In the genomic region with DNA sequence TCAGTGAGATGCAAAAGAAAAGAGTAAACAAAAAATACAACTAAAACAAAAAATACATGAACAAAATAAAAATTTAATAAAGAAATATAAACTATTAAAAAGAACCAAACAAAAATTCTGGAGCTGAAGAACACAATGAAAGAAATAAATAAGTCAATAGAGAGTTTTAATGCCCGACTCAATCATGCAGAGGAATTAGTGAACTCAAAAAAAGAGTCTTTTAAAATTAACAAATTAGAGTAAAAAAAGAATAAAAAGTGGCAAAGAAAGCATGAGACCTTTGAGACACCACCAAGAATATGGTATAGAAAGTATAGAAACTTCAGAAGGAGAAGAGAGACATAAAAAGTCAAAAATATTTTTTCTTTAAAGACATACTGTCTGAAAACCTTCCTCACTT, we compare ENCODE assay signal across 34 cellular contexts. TPM values are rescaled to one million over a fixed set of nuclear protein-coding genes. Genes with fewer than 3 reads are reported as not detected.
"Had no signal": no experiment of that assay in that cellular context is flagged by ENCODE, and none has a peak within 500 bp of the region (broad histone marks: within the 10 kb centered on the region; RNA-seq: fewer than 3 reads in every experiment).

No MANE protein-coding gene starts in this region.

- FAIRE-seq: islet of Langerhans had no signal

- DNase-seq: dorsolateral prefrontal cortex; effector CD4-positive, alpha-beta T cell; foreskin fibroblast; heart left ventricle; left cardiac atrium; left lung; mesenchymal stem cell; mucosa of descending colon; naive B cell; nephron progenitor cell; nucleus accumbens; ovary; posterior cingulate gyrus; psoas muscle; right cardiac atrium; sigmoid colon; spleen; stimulated activated CD4-positive, alpha-beta T cell treated with anti-CD3 and anti-CD28 coated beads, Interleukin-4, amount 100 ng/mL, for 4 hours; stimulated activated naive CD8-positive, alpha-beta T cell treated with anti-CD3 and anti-CD28 coated beads, Interleukin-15, Interleukin-2, amounts not matched to agents 100 U/mL and 50 U/mL, for 24 hours; substantia nigra; testis; tibial artery; upper lobe of left lung had no signal

- ATAC-seq: esophagus mucosa; gastroesophageal sphincter; heart left ventricle; left cardiac atrium; left lung; mucosa of descending colon; psoas muscle; right cardiac atrium; stimulated activated memory B cell treated with anti-CD40 and anti-IgM and Interleukin-4, amounts not matched to agents 10 μg/mL and 1 μg/mL and 100 μg/mL, for 72 hours; stimulated activated naive CD8-positive, alpha-beta T cell treated with anti-CD3 and anti-CD28 coated beads, Interleukin-15, Interleukin-2, amounts not matched to agents 100 U/mL and 50 U/mL, for 24 hours had no signal

- H3K4me3 ChIP-seq: dorsolateral prefrontal cortex, gastroesophageal sphincter, heart left ventricle, hepatocyte, left lung, mucosa of descending colon, ovary, psoas muscle, sigmoid colon, spleen, testis, tibial artery, upper lobe of left lung had no signal

- H3K27me3 ChIP-seq: dorsolateral prefrontal cortex, gastroesophageal sphincter, heart left ventricle, hepatocyte, left lung, ovary, sigmoid colon, spleen, testis, tibial artery, upper lobe of left lung had no signal

- H3K36me3 ChIP-seq: gastroesophageal sphincter, heart left ventricle, left lung, ovary, spleen, tibial artery, upper lobe of left lung had no signal

- H3K9me3 ChIP-seq: ovary, testis had no signal

- H3K4me1 ChIP-seq: gastroesophageal sphincter, heart left ventricle, left lung, psoas muscle, sigmoid colon, spleen, testis, tibial artery, upper lobe of left lung had no signal

RNA-seq across cellular contexts. Expression of a gene that starts 2.6 kb away (rescaled TPM):
- total RNA-seq: esophagus mucosa, hepatocyte, kidney epithelial cell, lower leg skin, lung microvascular endothelial cell, mesothelial cell of epicardium, sigmoid colon had no signal

RNA-seq across cellular contexts. Expression of a gene that starts 20.0 kb away (rescaled TPM):
- total RNA-seq: kidney epithelial cell, left cardiac atrium, lung microvascular endothelial cell, mesothelial cell of epicardium, psoas muscle, renal cortical epithelial cell, right cardiac atrium had no signal

RNA-seq across cellular contexts. Expression of a gene that starts 35.4 kb away (rescaled TPM):
- total RNA-seq: esophagus mucosa, gastroesophageal sphincter, heart left ventricle, hepatocyte, kidney epithelial cell, left cardiac atrium, left lung, lower leg skin, lung microvascular endothelial cell, mesothelial cell of epicardium, psoas muscle, renal cortical epithelial cell, right cardiac atrium, sigmoid colon, skeletal muscle tissue had no signal

RNA-seq across cellular contexts. Expression of a gene that starts 46.2 kb away (rescaled TPM):
- total RNA-seq: esophagus mucosa, hepatocyte, kidney epithelial cell, lower leg skin, lung microvascular endothelial cell, mesothelial cell of epicardium, psoas muscle, renal cortical epithelial cell, right cardiac atrium, skeletal muscle tissue, testis had no signal
